Comparison of ENCODE assay signal across 29 cellular contexts in genomic region chr1:177001556-177001955, GRCh38.
"Had no signal": no experiment of that assay in that cellular context is flagged by ENCODE, and none has a peak within 500 bp of the region (broad histone marks: within the 10 kb centered on the region; RNA-seq: fewer than 3 reads in every experiment).

No MANE protein-coding gene starts in this region.

- H3K27me3 Mint-ChIP-seq: stimulated activated naive CD8-positive, alpha-beta T cell treated with anti-CD3 and anti-CD28 coated beads, Interleukin-15, amount 100 ng/mL, for 72 hours; stimulated activated naive CD8-positive, alpha-beta T cell treated with anti-CD3 and anti-CD28 coated beads, Interleukin-15, Interleukin-2, amounts not matched to agents 100 ng/mL and 50 ng/mL, for 24 hours had no signal

- H3K27ac ChIP-seq: stomach, suprapubic skin, testis, thoracic aorta, thyroid gland, tibial artery, tibial nerve, transverse colon, upper lobe of left lung, upper lobe of right lung, uterus, vagina had no signal

- FAIRE-seq: urothelium cell line had no signal

- H3K9me3 Mint-ChIP-seq: stimulated activated naive B cell treated with anti-CD40 and anti-IgM and Interleukin-4, amounts not matched to agents 10 μg/mL and 1 μg/mL and 100 μg/mL, for 72 hours; stimulated activated naive CD8-positive, alpha-beta T cell treated with anti-CD3 and anti-CD28 coated beads, Interleukin-15, Interleukin-2, amounts not matched to agents 100 ng/mL and 50 ng/mL, for 24 hours; type B pancreatic cell had no signal

- H3K36me3 Mint-ChIP-seq: stimulated activated effector memory CD8-positive, alpha-beta T cell treated with anti-CD3 and anti-CD28 coated beads, Interleukin-12 subunit alpha, Interleukin-12 subunit beta, amount 100 ng/mL, for 72 hours; stimulated activated memory B cell treated with anti-CD40 and anti-IgM and Interleukin-4, amounts not matched to agents 10 μg/mL and 1 μg/mL and 100 μg/mL, for 72 hours; stimulated activated naive B cell treated with anti-CD40 and anti-IgM and Interleukin-4, amounts not matched to agents 10 μg/mL and 1 μg/mL and 100 μg/mL, for 72 hours; type B pancreatic cell had no signal

- H3K4me3 ChIP-seq: stomach, suprapubic skin, testis, thoracic aorta, thyroid gland, tibial artery, tibial nerve, transverse colon, upper lobe of left lung, upper lobe of right lung, uterus, vagina had no signal

- DNase-seq: stimulated activated CD4-positive, alpha-beta T cell treated with anti-CD3 and anti-CD28 coated beads, Interleukin-2, amount 100 ng/mL, for 48 hours; stimulated activated CD4-positive, alpha-beta T cell treated with anti-CD3 and anti-CD28 coated beads, Interleukin-4, amount 100 ng/mL, for 1 hour; stimulated activated CD4-positive, alpha-beta T cell treated with anti-CD3 and anti-CD28 coated beads, Interleukin-4, amount 100 ng/mL, for 24 hours; stimulated activated CD4-positive, alpha-beta T cell treated with anti-CD3 and anti-CD28 coated beads, Interleukin-4, amount 100 ng/mL, for 4 hours; stimulated activated CD8-positive, alpha-beta memory T cell treated with anti-CD3 and anti-CD28 coated beads, Interleukin-4, amount 100 ng/mL, for 48 hours; stimulated activated naive B cell treated with anti-CD40 and anti-IgM and Interleukin-4, amounts not matched to agents 10 μg/mL and 1 μg/mL and 100 μg/mL, for 72 hours; stimulated activated naive CD4-positive, alpha-beta T cell; stimulated activated naive CD4-positive, alpha-beta T cell treated with Interleukin-2 at 50 U/mL for 16 hours; stimulated activated naive CD8-positive, alpha-beta T cell treated with anti-CD3 and anti-CD28 coated beads, Interleukin-15, amount 100 ng/mL, for 72 hours; stimulated activated naive CD8-positive, alpha-beta T cell treated with anti-CD3 and anti-CD28 coated beads, Interleukin-15, Interleukin-2, amounts not matched to agents 100 U/mL and 50 U/mL, for 24 hours; stomach; substantia nigra; testis; thyroid gland; tibial artery; transverse colon; trophoblast cell; upper lobe of left lung; upper lobe of right lung; uterus had no signal

- H3K4me3 Mint-ChIP-seq: stimulated activated effector memory CD8-positive, alpha-beta T cell treated with anti-CD3 and anti-CD28 coated beads, Interleukin-12 subunit alpha, Interleukin-12 subunit beta, amount 100 ng/mL, for 72 hours; stimulated activated memory B cell treated with anti-CD40 and anti-IgM and Interleukin-4, amounts not matched to agents 10 μg/mL and 1 μg/mL and 100 μg/mL, for 72 hours; stimulated activated naive B cell treated with anti-CD40 and anti-IgM and Interleukin-4, amounts not matched to agents 10 μg/mL and 1 μg/mL and 100 μg/mL, for 72 hours; stimulated activated naive CD8-positive, alpha-beta T cell treated with anti-CD3 and anti-CD28 coated beads, Interleukin-15, amount 100 ng/mL, for 72 hours; stimulated activated naive CD8-positive, alpha-beta T cell treated with anti-CD3 and anti-CD28 coated beads, Interleukin-15, Interleukin-2, amounts not matched to agents 100 ng/mL and 50 ng/mL, for 24 hours; type B pancreatic cell had no signal

- H3K4me1 Mint-ChIP-seq: stimulated activated effector memory CD8-positive, alpha-beta T cell treated with anti-CD3 and anti-CD28 coated beads, Interleukin-12 subunit alpha, Interleukin-12 subunit beta, amount 100 ng/mL, for 72 hours; stimulated activated memory B cell treated with anti-CD40 and anti-IgM and Interleukin-4, amounts not matched to agents 10 μg/mL and 1 μg/mL and 100 μg/mL, for 72 hours; stimulated activated naive B cell treated with anti-CD40 and anti-IgM and Interleukin-4, amounts not matched to agents 10 μg/mL and 1 μg/mL and 100 μg/mL, for 72 hours; stimulated activated naive CD8-positive, alpha-beta T cell treated with anti-CD3 and anti-CD28 coated beads, Interleukin-15, amount 100 ng/mL, for 72 hours had no signal

- H3K27me3 ChIP-seq: testis, thyroid gland, tibial artery, tibial nerve, transverse colon, upper lobe of left lung, upper lobe of right lung, uterus, vagina had no signal

- H3K36me3 ChIP-seq: stomach, suprapubic skin, thoracic aorta, thyroid gland, tibial artery, tibial nerve, transverse colon, upper lobe of left lung, upper lobe of right lung, uterus, vagina had no signal

- ATAC-seq: stimulated activated effector memory CD8-positive, alpha-beta T cell treated with anti-CD3 and anti-CD28 coated beads, Interleukin-12 subunit alpha, Interleukin-12 subunit beta, amount 100 ng/mL, for 72 hours; stimulated activated memory B cell treated with anti-CD40 and anti-IgM and Interleukin-4, amounts not matched to agents 10 μg/mL and 1 μg/mL and 100 μg/mL, for 72 hours; stimulated activated naive B cell treated with anti-CD40 and anti-IgM and Interleukin-4, amounts not matched to agents 10 μg/mL and 1 μg/mL and 100 μg/mL, for 72 hours; stimulated activated naive CD8-positive, alpha-beta T cell treated with anti-CD3 and anti-CD28 coated beads, Interleukin-15, amount 100 ng/mL, for 72 hours; stimulated activated naive CD8-positive, alpha-beta T cell treated with anti-CD3 and anti-CD28 coated beads, Interleukin-15, Interleukin-2, amounts not matched to agents 100 U/mL and 50 U/mL, for 24 hours; upper lobe of right lung had no signal

- H3K4me1 ChIP-seq: stomach, suprapubic skin, testis, thyroid gland, tibial artery, tibial nerve, transverse colon, upper lobe of left lung, upper lobe of right lung, uterus, vagina had no signal

- H3K9me3 ChIP-seq: stomach, suprapubic skin, testis, thoracic aorta, thyroid gland, tibial artery, tibial nerve, transverse colon, upper lobe of left lung, upper lobe of right lung, uterus, vagina had no signal

- H3K27ac Mint-ChIP-seq: stimulated activated effector memory CD8-positive, alpha-beta T cell treated with anti-CD3 and anti-CD28 coated beads, Interleukin-12 subunit alpha, Interleukin-12 subunit beta, amount 100 ng/mL, for 72 hours; stimulated activated memory B cell treated with anti-CD40 and anti-IgM and Interleukin-4, amounts not matched to agents 10 μg/mL and 1 μg/mL and 100 μg/mL, for 72 hours; stimulated activated naive B cell treated with anti-CD40 and anti-IgM and Interleukin-4, amounts not matched to agents 10 μg/mL and 1 μg/mL and 100 μg/mL, for 72 hours; stimulated activated naive CD8-positive, alpha-beta T cell treated with anti-CD3 and anti-CD28 coated beads, Interleukin-15, amount 100 ng/mL, for 72 hours; stimulated activated naive CD8-positive, alpha-beta T cell treated with anti-CD3 and anti-CD28 coated beads, Interleukin-15, Interleukin-2, amounts not matched to agents 100 ng/mL and 50 ng/mL, for 24 hours; type B pancreatic cell had no signal
